In genomic region chr6:127554435-127555006, GRCh38 we compare ENCODE assay signal across 10 cellular contexts. TPM values are rescaled to one million over a fixed set of nuclear protein-coding genes. Genes with fewer than 3 reads are reported as not detected.
DNase-seq lines count a peak whose midpoint lies in the region; ATAC-seq and TF ChIP-seq lines count a peak whose summit lies in the region.
"Had no signal": no experiment of that assay in that cellular context is flagged by ENCODE, and none has a peak within 500 bp of the region (broad histone marks: within the 10 kb centered on the region; RNA-seq: fewer than 3 reads in every experiment).

No MANE protein-coding gene starts in this region.

- no peaks in the 10 kb centered on the region for H3K36me3 ChIP-seq in colonic mucosa

- TF ChIP-seq RAD21 in Ishikawa (IDR thresholded peaks at IDR 0.05; ENCODE audit: low read depth): peak; percentile 45; the same call in 1 of the 2 replicates

- WGBS in lower leg skin, 2 donors: 16 to 27% methylated on average over 2 of the region's 2 CpGs

- intact Hi-C loops in lower leg skin (cut with DNase I; ENCODE audit: low total_unique reads) (no loop called here), colonic mucosa (cut with DNase I) (no loop called here)

- TF ChIP-seq POLR2A in lower leg skin (IDR thresholded peaks at IDR 0.05): no peak

- no peak overlapping the region for H3K9ac ChIP-seq in colonic mucosa (ENCODE audit: low read depth in 2 of 2, low read length in 2 of 2)

- peak; percentile 49 for TF ChIP-seq CTCF in foreskin fibroblast (IDR thresholded peaks at IDR 0.05; ENCODE audit: low read depth, low read length)
- no peak for TF ChIP-seq CTCF in lower leg skin (IDR thresholded peaks at IDR 0.05)
- TF ChIP-seq CTCF in colonic mucosa (IDR thresholded peaks at IDR 0.05): no peak

- H3K4me3 ChIP-seq in foreskin fibroblast (ENCODE audit: low read depth in 1 of 2, low read length in 2 of 2) (no peak overlapping the region), lower leg skin (ENCODE audit: low read depth, poor library complexity, severe bottlenecking) (no peak overlapping the region), colonic mucosa (no peak overlapping the region)
- H3K4me3 ChIP-seq: lung had no signal

- no peak for TF ChIP-seq EP300 in Ishikawa (IDR thresholded peaks at IDR 0.05; ENCODE audit: borderline replicate concordance)

- H3K4me1 ChIP-seq in colonic mucosa: no peaks in the 10 kb centered on the region

- H3K9me3 ChIP-seq in colonic mucosa: no peaks in the 10 kb centered on the region

- ATAC-seq in GM19328 (IDR thresholded peaks at IDR 0.05; ENCODE audit: unreplicated experiment): peak; percentile 51
- ATAC-seq: T-cell had no signal

- in situ Hi-C loops in KBM-7 (cut with MboI; ENCODE audit: low pct_unique_long_range_greater_than_20kb, low sequenced_read_pairs): no loop called here

- DNase-seq in DMS153 (lab: John Stamatoyannopoulos, UW) (peak; percentile 26), SHP77 (lab: John Stamatoyannopoulos, UW) (peak; percentile 35 to 54), foreskin fibroblast (peak; percentile 23 to 71), KBM-7 (no peak), lower leg skin (ENCODE audit: low spot score in 2 of 2) (no peak), colonic mucosa (no peak)

- no peak overlapping the region for H3K27ac ChIP-seq in colonic mucosa

- no peaks in the 10 kb centered on the region for H3K27me3 ChIP-seq in colonic mucosa

TF ChIP-seq in Ishikawa, 13 proteins besides CTCF, POLR2A, EP300 and RAD21:
- TF ChIP-seq NFIC (IDR thresholded peaks at IDR 0.05) (no peak), EGR1 (IDR thresholded peaks at IDR 0.05) (no peak), CREB1 (IDR thresholded peaks at IDR 0.05; ENCODE audit: low read depth) (no peak), TCF12 (IDR thresholded peaks at IDR 0.05; ENCODE audit: low read depth) (no peak), USF1 (IDR thresholded peaks at IDR 0.05) (no peak), ZBTB7A (IDR thresholded peaks at IDR 0.05; ENCODE audit: low read depth) (no peak), YY1 (IDR thresholded peaks at IDR 0.05; ENCODE audit: low read depth) (no peak), CEBPB (IDR thresholded peaks at IDR 0.05) (no peak), TEAD4 (IDR thresholded peaks at IDR 0.05) (no peak)
TF ChIP-seq in Ishikawa: peak in this region for 0.

RNA-seq across cellular contexts. Expression of gene C6orf58, which starts 22.5 kb away (rescaled TPM):
- total RNA-seq in lower leg skin (not detected), colonic mucosa (not detected)
- total RNA-seq: lung, T-cell had no signal

Comparison
In these comparisons a context has a peak if more than half of its experiments do, and no peak if none do; other contexts are left out.
1. DNase-seq: peak in DMS153 (single experiment), SHP77 (2 of 2) and foreskin fibroblast (2 of 2); none in KBM-7 (single experiment), lower leg skin (0 of 2) and colonic mucosa (single experiment).